In the genomic region with DNA sequence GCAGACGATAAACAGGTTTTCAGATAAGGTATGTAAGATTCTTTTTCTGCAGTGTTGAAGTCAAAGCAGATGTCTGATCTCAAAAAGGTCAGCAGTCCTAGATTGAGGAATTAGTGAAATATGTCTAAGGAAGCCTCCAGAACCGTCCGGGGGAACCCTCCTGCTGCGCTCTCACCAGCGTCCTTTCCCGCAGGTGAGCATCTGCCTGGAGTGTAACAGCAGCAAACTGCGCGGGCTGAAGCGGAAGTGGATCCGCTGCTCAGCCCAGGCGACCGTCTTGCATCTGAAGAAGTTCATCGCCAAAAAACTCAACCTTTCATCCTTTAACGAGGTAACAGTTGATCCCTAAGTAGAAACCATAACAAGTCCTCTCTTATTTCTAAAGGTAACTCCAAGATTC, we compare ENCODE assay signal across 19 cellular contexts.
"Had no signal": no experiment of that assay in that cellular context is flagged by ENCODE, and none has a peak within 500 bp of the region (broad histone marks: within the 10 kb centered on the region; RNA-seq: fewer than 3 reads in every experiment).

No MANE protein-coding gene starts in this region.

- H3K9me3 Mint-ChIP-seq: activated CD4-positive, alpha-beta T cell treated with anti-CD3 and anti-CD28 coated beads, Interleukin-2, amount 10 ng/mL, durations not matched to agents 24 days and 14 days; activated CD8-positive, alpha-beta T cell treated with anti-CD3 and anti-CD28 coated beads for 36 hours had no signal

- H3K27me3 Mint-ChIP-seq: activated CD4-positive, alpha-beta T cell treated with anti-CD3 and anti-CD28 coated beads, Interleukin-2, amount 10 ng/mL, durations not matched to agents 24 days and 14 days; activated CD8-positive, alpha-beta T cell treated with anti-CD3 and anti-CD28 coated beads for 36 hours had no signal

- DNase-seq: activated CD4-positive, alpha-beta T cell treated with anti-CD3 and anti-CD28 coated beads, Interleukin-2, amount 10 ng/mL, durations not matched to agents 24 days and 14 days; activated CD4-positive, CD25-positive, alpha-beta regulatory T cell; activated CD8-positive, alpha-beta T cell treated with anti-CD3 and anti-CD28 coated beads for 36 hours; activated effector memory CD4-positive, alpha-beta T cell treated with Interleukin-2 at 50 U/mL for 16 hours; activated naive CD4-positive, alpha-beta T cell treated with anti-CD3 and anti-CD28 coated beads, Interleukin-2, amount 50 U/mL, for 16 hours; activated T-cell treated with anti-CD3 and anti-CD28 coated beads, Interleukin-2, amount 50 U/mL, for 1 hour; dorsolateral prefrontal cortex; endodermal cell; foreskin melanocyte; head of caudate nucleus; kidney glomerular epithelial cell; nephron progenitor cell; SK-N-SH; stimulated activated CD4-positive, alpha-beta T cell treated with anti-CD3 and anti-CD28 coated beads, Interleukin-2, amount 100 ng/mL, for 24 hours; upper lobe of left lung had no signal

- H3K4me3 ChIP-seq: ascending aorta, dorsolateral prefrontal cortex, prostate gland, thoracic aorta, upper lobe of left lung had no signal

- H3K27ac Mint-ChIP-seq: activated CD4-positive, alpha-beta T cell treated with anti-CD3 and anti-CD28 coated beads, Interleukin-2, amount 10 ng/mL, durations not matched to agents 24 days and 14 days; activated CD8-positive, alpha-beta T cell treated with anti-CD3 and anti-CD28 coated beads for 36 hours had no signal

- H3K4me3 Mint-ChIP-seq: activated CD4-positive, alpha-beta T cell treated with anti-CD3 and anti-CD28 coated beads, Interleukin-2, amount 10 ng/mL, durations not matched to agents 24 days and 14 days; activated CD8-positive, alpha-beta T cell treated with anti-CD3 and anti-CD28 coated beads for 36 hours; endodermal cell; nephron progenitor cell had no signal

- H3K27me3 ChIP-seq: ascending aorta, dorsolateral prefrontal cortex, upper lobe of left lung had no signal

- H3K9me3 ChIP-seq: prostate gland, SK-N-SH, upper lobe of left lung had no signal

- ATAC-seq: activated CD8-positive, alpha-beta T cell treated with anti-CD3 and anti-CD28 coated beads for 36 hours; right cardiac atrium had no signal

- H3K36me3 ChIP-seq: prostate gland had no signal

- H3K27ac ChIP-seq: ascending aorta, prostate gland, thoracic aorta, upper lobe of left lung had no signal

- H3K4me1 Mint-ChIP-seq: endodermal cell had no signal

- H3K4me1 ChIP-seq: ascending aorta, prostate gland had no signal
